In the genomic region with DNA sequence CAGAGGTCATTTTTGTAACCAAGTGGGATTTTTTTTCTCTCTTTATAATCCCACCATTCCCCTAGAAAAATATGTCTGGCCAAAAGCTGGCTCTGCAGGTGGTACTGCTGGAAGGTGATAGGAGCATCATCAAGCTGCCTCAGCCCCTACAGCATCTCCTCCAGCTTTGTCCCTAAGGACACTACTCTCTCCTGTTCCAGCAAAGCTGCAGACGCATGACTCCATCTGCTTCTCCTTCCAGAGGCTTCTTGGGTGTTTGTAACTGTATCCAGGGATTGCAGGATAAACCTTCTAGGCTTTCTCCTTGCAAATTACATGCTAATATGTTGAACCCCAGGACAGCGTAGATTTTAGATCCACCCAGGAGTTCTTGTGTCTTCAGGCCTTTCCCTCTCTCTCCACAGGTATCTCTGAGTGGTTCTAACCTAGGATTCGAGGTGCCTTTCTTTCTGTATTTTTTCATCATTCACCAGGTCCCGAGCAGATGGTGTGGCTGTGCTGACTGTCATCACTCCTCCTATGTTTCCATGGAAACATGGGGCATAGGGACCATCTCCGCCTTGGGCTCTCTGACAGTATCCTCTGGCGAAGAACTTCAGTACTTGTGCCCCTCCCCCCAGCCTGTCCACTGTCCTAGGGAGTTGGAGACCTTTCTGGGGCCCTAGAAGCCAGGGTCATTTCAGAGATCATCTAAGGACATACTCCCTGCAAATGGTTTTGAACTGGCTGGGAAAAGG, we compare ENCODE assay signal across 26 cellular contexts. TPM values are rescaled to one million over a fixed set of nuclear protein-coding genes. Genes with fewer than 3 reads are reported as not detected.
DNase-seq lines count a peak whose midpoint lies in the region; ATAC-seq, FAIRE-seq and TF ChIP-seq lines count a peak whose summit lies in the region.
"Had no signal": no experiment of that assay in that cellular context is flagged by ENCODE, and none has a peak within 500 bp of the region (broad histone marks: within the 10 kb centered on the region; RNA-seq: fewer than 3 reads in every experiment).

No MANE protein-coding gene starts in this region.

- in situ Hi-C loops in KBM-7 (cut with MboI; ENCODE audit: low pct_unique_long_range_greater_than_20kb, low sequenced_read_pairs): no loop called here

- WGBS in gastroesophageal sphincter (ENCODE audit: low coverage in 1 of 2), 2 donors: 77 to 89% methylated on average over 2 to 5 of the region's 6 CpGs

- FAIRE-seq in RCC 7860 (lab: Jason Lieb, UNC): no peak
- FAIRE-seq: colon, small intestine had no signal

- no peak for TF ChIP-seq POLR2A in gastroesophageal sphincter (IDR thresholded peaks at IDR 0.05)

- no peak for ATAC-seq in gastroesophageal sphincter
- ATAC-seq: heart left ventricle; left lung; stimulated activated naive CD8-positive, alpha-beta T cell treated with anti-CD3 and anti-CD28 coated beads, Interleukin-15, amount 100 ng/mL, for 72 hours had no signal

- no peaks in the 10 kb centered on the region for H3K36me3 ChIP-seq in gastroesophageal sphincter
- H3K36me3 ChIP-seq: heart left ventricle, left lung had no signal

- peak overlapping the region in 2 of 4 donors; percentile 85 to 92 for H3K27ac ChIP-seq in gastroesophageal sphincter
- H3K27ac ChIP-seq: heart left ventricle, KMS-11, left lung had no signal

- no peaks in the 10 kb centered on the region for H3K27me3 ChIP-seq in gastroesophageal sphincter

- TF ChIP-seq EP300 in gastroesophageal sphincter (IDR thresholded peaks at IDR 0.05): no peak

- H3K4me1 ChIP-seq in gastroesophageal sphincter: peaks cover 4 to 32% (median 5%) of the 10 kb centered on the region in 3 donors

- no peaks in the 10 kb centered on the region for H3K9me3 ChIP-seq in gastroesophageal sphincter
- H3K9me3 ChIP-seq: heart left ventricle, left lung had no signal

- DNase-seq in DMS 273 (lab: John Stamatoyannopoulos, UW; ENCODE audit: unreplicated experiment) (peak; percentile 78), DMS 273 treated with DMSO at 0.1 percent for 48 hours (lab: John Stamatoyannopoulos, UW) (no peak), RCC 7860 (ENCODE audit: low spot score) (peak; percentile 9), inferior parietal cortex (ENCODE audit: extremely low spot score) (peak; percentile 29), superior temporal gyrus (ENCODE audit: extremely low spot score) (peak; percentile 29), NCI-H510A (lab: John Stamatoyannopoulos, UW) (no peak), KBM-7 (no peak)
- DNase-seq: 8988T; activated CD4-positive, CD25-positive, alpha-beta regulatory T cell treated with anti-CD3 and anti-CD28 coated beads, Interleukin-2, amount 50 U/mL, for 72 hours; activated T-cell treated with anti-CD3 and anti-CD28 coated beads, Interleukin-2, amount 50 U/mL, for 48 hours; GF-D8; heart left ventricle; left lung; midbrain; MV-4-11; NCI-H2029; NCI-H526 treated with DMSO at 0.1 percent for 48 hours; small intestine; stimulated activated CD4-positive, alpha-beta T cell treated with anti-CD3 and anti-CD28 coated beads, Interleukin-4, amount 100 ng/mL, for 1 hour; stimulated activated naive CD8-positive, alpha-beta T cell treated with anti-CD3 and anti-CD28 coated beads, Interleukin-15, amount 100 ng/mL, for 72 hours; T1000; trophoblast cell had no signal

- H3K4me3 ChIP-seq in gastroesophageal sphincter: no peak overlapping the region
- H3K4me3 ChIP-seq: heart left ventricle, left lung had no signal

- no peak for TF ChIP-seq CTCF in gastroesophageal sphincter (IDR thresholded peaks at IDR 0.05)

RNA-seq across cellular contexts. Expression of gene AFF3, which starts 34.3 kb away (rescaled TPM):
- 10 to 100 TPM; 15.4 to 74.8 (median 37.7) TPM for total RNA-seq in gastroesophageal sphincter
- total RNA-seq: pulmonary artery endothelial cell had no signal

Comparison
In these comparisons a context has a peak if more than half of its experiments do, and no peak if none do; other contexts are left out.
1. DNase-seq: peak in DMS 273 (single experiment), RCC 7860 (single experiment), inferior parietal cortex (single experiment) and superior temporal gyrus (single experiment); none in DMS 273 treated with DMSO at 0.1 percent for 48 hours (single experiment), NCI-H510A (single experiment) and KBM-7 (single experiment).